In the genomic region with DNA sequence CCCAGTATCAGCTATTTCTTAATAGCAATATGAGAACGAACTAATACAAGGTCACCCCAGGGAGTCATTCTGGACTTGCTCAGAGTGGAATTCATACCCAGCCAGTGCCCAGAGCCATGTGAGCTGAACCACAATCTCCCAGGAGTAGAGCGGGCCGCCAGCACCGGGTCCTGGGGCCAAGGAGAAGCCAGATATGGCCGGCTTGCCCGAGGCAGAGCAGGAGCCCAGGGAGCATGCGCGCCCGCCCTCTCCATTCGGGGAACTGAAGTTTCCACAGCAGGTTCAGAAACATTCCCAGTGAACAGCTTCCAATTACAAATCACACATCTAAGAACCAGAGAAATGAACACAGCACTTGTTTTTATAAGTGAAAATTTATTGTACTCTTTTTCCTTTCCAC, we compare ENCODE assay signal across 23 cellular contexts.
"Had no signal": no experiment of that assay in that cellular context is flagged by ENCODE, and none has a peak within 500 bp of the region (broad histone marks: within the 10 kb centered on the region; RNA-seq: fewer than 3 reads in every experiment).

No MANE protein-coding gene starts in this region.

- H3K36me3 ChIP-seq: gastrocnemius medialis had no signal

- H3K27ac ChIP-seq: coronary artery, dorsolateral prefrontal cortex, epithelial cell of prostate, esophagus squamous epithelium, gastrocnemius medialis, hepatocyte, left lung, lower lobe of right lung had no signal

- H3K4me1 ChIP-seq: esophagus squamous epithelium, gastrocnemius medialis, left lung, lower lobe of right lung had no signal

- H3K9me3 ChIP-seq: esophagus squamous epithelium, gastrocnemius medialis, left lung, lower lobe of right lung, mucosa of descending colon had no signal

- DNase-seq: dermis blood vessel endothelial cell; dorsolateral prefrontal cortex; effector CD4-positive, alpha-beta T cell; effector memory CD4-positive, alpha-beta T cell; erythroblast; esophagus squamous epithelium; foreskin fibroblast; foreskin melanocyte; gastrocnemius medialis; glutamatergic neuron; head of caudate nucleus; hypothalamus; immature natural killer cell; left cardiac atrium; left lung; lower lobe of right lung; mesenchymal stem cell; mucosa of descending colon; naive B cell had no signal

- H3K4me3 ChIP-seq: coronary artery, dorsolateral prefrontal cortex, esophagus squamous epithelium, gastrocnemius medialis, hepatocyte, left lung, lower lobe of right lung, mucosa of descending colon had no signal

- H3K27me3 ChIP-seq: dorsolateral prefrontal cortex, esophagus squamous epithelium, gastrocnemius medialis, hepatocyte, left lung had no signal

- ATAC-seq: esophagus mucosa, gastrocnemius medialis, left cardiac atrium, left lung, lower lobe of right lung, mucosa of descending colon had no signal
